Comparison of ENCODE assay signal across 14 cellular contexts in genomic region chr3:128801779-128802369, GRCh38.
DNase-seq lines count a peak whose midpoint lies in the region; ATAC-seq and TF ChIP-seq lines count a peak whose summit lies in the region.
"Had no signal": no experiment of that assay in that cellular context is flagged by ENCODE, and none has a peak within 500 bp of the region (broad histone marks: within the 10 kb centered on the region; RNA-seq: fewer than 3 reads in every experiment).

No MANE protein-coding gene starts in this region.

- intact Hi-C loops in sigmoid colon (cut with DNase I): no loop called here

- ATAC-seq in activated CD4-positive, CD25-positive, alpha-beta regulatory T cell treated with anti-CD3 and anti-CD28 coated beads, Interleukin-2, amount 50 U/mL, for 24 hours: peak; percentile 13 to 24

- peaks cover 86% of the 10 kb centered on the region for H3K4me1 Mint-ChIP-seq in activated CD4-positive, alpha-beta T cell treated with anti-CD3 and anti-CD28 coated beads, Interleukin-2, amount 10 ng/mL, durations not matched to agents 7 days and 5 days
- H3K4me1 Mint-ChIP-seq in endothelial cell (ENCODE audit: unreplicated experiment): peaks cover 41% of the 10 kb centered on the region

- H3K9me3 Mint-ChIP-seq in activated CD4-positive, alpha-beta T cell treated with anti-CD3 and anti-CD28 coated beads, Interleukin-2, amount 10 ng/mL, durations not matched to agents 7 days and 5 days: no peaks in the 10 kb centered on the region
- no peaks in the 10 kb centered on the region for H3K9me3 Mint-ChIP-seq in endothelial cell (ENCODE audit: unreplicated experiment)
- H3K9me3 Mint-ChIP-seq: mesothelial cell of epicardium had no signal

- 68 to 82% methylated on average over 2 of the region's 2 CpGs for WGBS in sigmoid colon, 2 donors

- peak overlapping the region; percentile 14 for H3K4me3 Mint-ChIP-seq in activated CD4-positive, alpha-beta T cell treated with anti-CD3 and anti-CD28 coated beads, Interleukin-2, amount 10 ng/mL, durations not matched to agents 7 days and 5 days
- H3K4me3 Mint-ChIP-seq in endothelial cell (ENCODE audit: unreplicated experiment): no peak overlapping the region
- H3K4me3 Mint-ChIP-seq: mesothelial cell of epicardium had no signal

- no peaks in the 10 kb centered on the region for H3K27me3 Mint-ChIP-seq in activated CD4-positive, alpha-beta T cell treated with anti-CD3 and anti-CD28 coated beads, Interleukin-2, amount 10 ng/mL, durations not matched to agents 7 days and 5 days
- no peaks in the 10 kb centered on the region for H3K27me3 Mint-ChIP-seq in endothelial cell (ENCODE audit: unreplicated experiment)

- DNase-seq in activated CD4-positive, CD25-positive, alpha-beta regulatory T cell (lab: John Stamatoyannopoulos, UW): no peak
- no peak for DNase-seq in activated CD4-positive, alpha-beta T cell treated with anti-CD3 and anti-CD28 coated beads, Interleukin-2, amount 10 ng/mL, durations not matched to agents 7 days and 5 days
- DNase-seq in endothelial cell (ENCODE audit: low spot score) (no peak), sigmoid colon (no peak), A172 (ENCODE audit: low spot score) (no peak), cortex of kidney (lab: John Stamatoyannopoulos, UW) (no peak)
- DNase-seq in stimulated activated CD8-positive, alpha-beta memory T cell treated with anti-CD3 and anti-CD28 coated beads, Interleukin-4, amount 100 ng/mL, for 48 hours: no peak
- DNase-seq: ACHN; activated CD8-positive, alpha-beta memory T cell treated with anti-CD3 and anti-CD28 coated beads, Interleukin-2, amount 50 U/mL, for 48 hours; effector CD4-positive, alpha-beta T cell; EL; SW 1271 had no signal

- TF ChIP-seq CTCF in endothelial cell (IDR thresholded peaks at IDR 0.05; ENCODE audit: unreplicated experiment) (no peak), sigmoid colon (IDR thresholded peaks at IDR 0.05) (no peak)

- H3K4me1 ChIP-seq in sigmoid colon: peaks cover 0 to 47% (median 33%) of the 10 kb centered on the region in 4 donors

- CTCF ChIA-PET in activated CD4-positive, alpha-beta T cell treated with anti-CD3 and anti-CD28 coated beads, Interleukin-2, amount 10 ng/mL, durations not matched to agents 7 days and 5 days (lab: Charles Lee): no interaction called here

- POLR2A ChIA-PET in activated CD4-positive, alpha-beta T cell treated with anti-CD3 and anti-CD28 coated beads, Interleukin-2, amount 10 ng/mL, durations not matched to agents 7 days and 5 days (lab: Charles Lee): no interaction called here

- H3K36me3 ChIP-seq in sigmoid colon: peaks cover 20 to 50% (median 25%) of the 10 kb centered on the region in 4 donors

- no peak for TF ChIP-seq EP300 in sigmoid colon (IDR thresholded peaks at IDR 0.05)

- no peaks in the 10 kb centered on the region for H3K9me3 ChIP-seq in sigmoid colon

- H3K27ac Mint-ChIP-seq in activated CD4-positive, alpha-beta T cell treated with anti-CD3 and anti-CD28 coated beads, Interleukin-2, amount 10 ng/mL, durations not matched to agents 7 days and 5 days: peak overlapping the region; percentile 87
- peak overlapping the region; percentile 6 for H3K27ac Mint-ChIP-seq in endothelial cell (ENCODE audit: unreplicated experiment)
- H3K27ac Mint-ChIP-seq: mesothelial cell of epicardium had no signal

- TF ChIP-seq POLR2A in sigmoid colon (IDR thresholded peaks at IDR 0.05): no peak

- peak overlapping the region; percentile 7 to 69 (median 58) for H3K27ac ChIP-seq in sigmoid colon

- H3K36me3 Mint-ChIP-seq in activated CD4-positive, alpha-beta T cell treated with anti-CD3 and anti-CD28 coated beads, Interleukin-2, amount 10 ng/mL, durations not matched to agents 7 days and 5 days (ENCODE audit: low read depth): peaks cover 69% of the 10 kb centered on the region
- H3K36me3 Mint-ChIP-seq in endothelial cell (ENCODE audit: low read depth, unreplicated experiment): peaks cover 44% of the 10 kb centered on the region

- H3K27me3 ChIP-seq in sigmoid colon: no peaks in the 10 kb centered on the region

- H3K4me3 ChIP-seq in sigmoid colon: no peak overlapping the region
